In genomic region chr17:74135391-74136167, GRCh38 we compare ENCODE assay signal across 19 cellular contexts.
"Had no signal": no experiment of that assay in that cellular context is flagged by ENCODE, and none has a peak within 500 bp of the region (broad histone marks: within the 10 kb centered on the region; RNA-seq: fewer than 3 reads in every experiment).

No MANE protein-coding gene starts in this region.

- H3K4me1 ChIP-seq: esophagus squamous epithelium, gastrocnemius medialis had no signal

- H3K4me3 ChIP-seq: dorsolateral prefrontal cortex, esophagus squamous epithelium, gastrocnemius medialis, mucosa of descending colon had no signal

- DNase-seq: activated CD4-positive, alpha-beta T cell treated with anti-CD3 and anti-CD28 coated beads, Interleukin-2, amount 50 U/mL, for 4 hours; activated CD8-positive, alpha-beta memory T cell treated with anti-CD3 and anti-CD28 coated beads for 24 hours; activated CD8-positive, alpha-beta memory T cell treated with anti-CD3 and anti-CD28 coated beads, Interleukin-2, amount 50 U/mL, for 4 hours; activated naive CD4-positive, alpha-beta T cell treated with Interleukin-2 at 50 U/mL for 16 hours; activated naive CD8-positive, alpha-beta T cell treated with anti-CD3 and anti-CD28 coated beads for 36 hours; activated T-cell treated with anti-CD3 and anti-CD28 coated beads, Interleukin-2, amount 50 U/mL, for 24 hours; dorsolateral prefrontal cortex; esophagus squamous epithelium; gastrocnemius medialis; hippocampal formation; mucosa of descending colon; retina; stimulated activated CD4-positive, alpha-beta T cell treated with anti-CD3 and anti-CD28 coated beads, Interleukin-4, amount 100 ng/mL, for 1 hour; stimulated activated naive CD4-positive, alpha-beta T cell; T-helper 9 cell had no signal

- H3K36me3 ChIP-seq: esophagus squamous epithelium, gastrocnemius medialis had no signal

- H3K27ac ChIP-seq: dorsolateral prefrontal cortex, esophagus squamous epithelium, gastrocnemius medialis had no signal

- H3K9me3 ChIP-seq: gastrocnemius medialis, mucosa of descending colon had no signal

- FAIRE-seq: astrocyte, colon had no signal

- ATAC-seq: activated T-helper 17 cell treated with anti-CD3 and anti-CD28 coated beads, Interleukin-2, amount 50 U/mL, for 72 hours; gastrocnemius medialis; mucosa of descending colon; WTC11 had no signal
